In genomic region chrX:135484636-135485289, GRCh38 we compare ENCODE assay signal across 8 cellular contexts. TPM values are rescaled to one million over a fixed set of nuclear protein-coding genes. Genes with fewer than 3 reads are reported as not detected.
DNase-seq lines count a peak whose midpoint lies in the region; ATAC-seq and TF ChIP-seq lines count a peak whose summit lies in the region.

No MANE protein-coding gene starts in this region.

- H4K20me1 ChIP-seq in MM.1S (ENCODE audit: insufficient read depth, low read length) = no peaks in the 10 kb centered on the region
- H4K20me1 ChIP-seq in hepatocyte (ENCODE audit: insufficient read depth, poor library complexity, severe bottlenecking) = no peaks in the 10 kb centered on the region

- H3K4me1 ChIP-seq in left ventricle myocardium inferior (no peaks in the 10 kb centered on the region), MM.1S (ENCODE audit: low read length) (no peaks in the 10 kb centered on the region), hepatocyte (ENCODE audit: insufficient read depth) (no peaks in the 10 kb centered on the region)

- no peak overlapping the region for H3K9ac ChIP-seq in MM.1S (ENCODE audit: low read length)

- H3K9me2 ChIP-seq in MM.1S (replicated peaks; ENCODE audit: insufficient read depth, low read length) (no peaks in the 10 kb centered on the region), hepatocyte (replicated peaks; ENCODE audit: insufficient read depth) (no peaks in the 10 kb centered on the region)

- no peaks in the 10 kb centered on the region for H3K36me3 Mint-ChIP-seq in activated CD8-positive, alpha-beta T cell treated with anti-CD3 and anti-CD28 coated beads for 36 hours (ENCODE audit: low read depth)

- DNase-seq in left ventricle myocardium inferior = no peak
- DNase-seq in Right ventricle myocardium superior = no peak
- peak; percentile 37 for DNase-seq in MM.1S
- peak; percentile 24 for DNase-seq in activated CD8-positive, alpha-beta T cell treated with anti-CD3 and anti-CD28 coated beads for 36 hours
- DNase-seq in hepatocyte (ENCODE audit: low spot score) = peak; percentile 45
- peak; percentile 22 for DNase-seq in stromal cell of bone marrow (ENCODE audit: low read depth)
- DNase-seq in KG1 (lab: John Stamatoyannopoulos, UW) = no peak

- no peak for ATAC-seq in Right ventricle myocardium superior (ENCODE audit: poor library complexity)
- no peak for ATAC-seq in activated CD8-positive, alpha-beta T cell treated with anti-CD3 and anti-CD28 coated beads for 36 hours
- ATAC-seq in HG03439 (IDR thresholded peaks at IDR 0.05; ENCODE audit: unreplicated experiment) = no peak

- H3F3A ChIP-seq in MM.1S (ENCODE audit: insufficient read depth, low read length) = no peaks in the 10 kb centered on the region

- H3K4me3 ChIP-seq in left ventricle myocardium inferior = no peak overlapping the region
- no peak overlapping the region for H3K4me3 ChIP-seq in MM.1S (ENCODE audit: low read length)
- H3K4me3 ChIP-seq in hepatocyte = no peak overlapping the region

- no peaks in the 10 kb centered on the region for H3K4me1 Mint-ChIP-seq in activated CD8-positive, alpha-beta T cell treated with anti-CD3 and anti-CD28 coated beads for 36 hours (ENCODE audit: low read depth)

- H3K79me2 ChIP-seq in MM.1S (ENCODE audit: low read length) = no peaks in the 10 kb centered on the region
- no peaks in the 10 kb centered on the region for H3K79me2 ChIP-seq in hepatocyte

- H3K27me3 ChIP-seq in left ventricle myocardium inferior (ENCODE audit: low read depth) (no peaks in the 10 kb centered on the region), MM.1S (replicated peaks; ENCODE audit: insufficient read depth, low read length) (no peaks in the 10 kb centered on the region), hepatocyte (no peaks in the 10 kb centered on the region)

- TF ChIP-seq CTCF in left ventricle myocardium inferior (IDR thresholded peaks at IDR 0.05; ENCODE audit: borderline replicate concordance) (peak; percentile 67), MM.1S (IDR thresholded peaks at IDR 0.05; ENCODE audit: low read length) (peak; percentile 55), hepatocyte (IDR thresholded peaks at IDR 0.05; ENCODE audit: poor library complexity) (peak; percentile 67)
- peak; percentile 57 for TF ChIP-seq CTCF in activated CD8-positive, alpha-beta T cell treated with anti-CD3 and anti-CD28 coated beads for 36 hours (IDR thresholded peaks at IDR 0.05)

- no peak overlapping the region for H2AFZ ChIP-seq in MM.1S (ENCODE audit: low read length)
- no peak overlapping the region for H2AFZ ChIP-seq in hepatocyte

- H3K4me3 Mint-ChIP-seq in activated CD8-positive, alpha-beta T cell treated with anti-CD3 and anti-CD28 coated beads for 36 hours = no peak overlapping the region

- no peaks in the 10 kb centered on the region for H3K9me3 Mint-ChIP-seq in activated CD8-positive, alpha-beta T cell treated with anti-CD3 and anti-CD28 coated beads for 36 hours

- intact Hi-C loops in left ventricle myocardium inferior (cut with micrococcal nuclease) = loop anchor here (10.0 kb wide), 1 partner anchor 90 kb away; no protein-coding TSS in a partner anchor
- intact Hi-C loops in Right ventricle myocardium superior (cut with DNase I) = loop anchor here (10.0 kb wide), 1 partner anchor 90 kb away; no protein-coding TSS in a partner anchor
- intact Hi-C loops in activated CD8-positive, alpha-beta T cell treated with anti-CD3 and anti-CD28 coated beads for 36 hours (cut with micrococcal nuclease) = loop anchor here (5.0 kb wide), 2 partner anchors 88 to 113 kb away; no protein-coding TSS in a partner anchor

- POLR2A ChIA-PET in activated CD8-positive, alpha-beta T cell treated with anti-CD3 and anti-CD28 coated beads for 36 hours (lab: Charles Lee) = no interaction called here

- H3K27ac Mint-ChIP-seq in activated CD8-positive, alpha-beta T cell treated with anti-CD3 and anti-CD28 coated beads for 36 hours = no peak overlapping the region

- H3K9me3 ChIP-seq in left ventricle myocardium inferior (replicated peaks) (no peaks in the 10 kb centered on the region), MM.1S (replicated peaks; ENCODE audit: insufficient read depth, low read length) (no peaks in the 10 kb centered on the region), hepatocyte (ENCODE audit: low read depth) (no peaks in the 10 kb centered on the region)

- H3K36me3 ChIP-seq in left ventricle myocardium inferior = no peaks in the 10 kb centered on the region
- H3K36me3 ChIP-seq in MM.1S (replicated peaks; ENCODE audit: insufficient read depth, low read length) = no peaks in the 10 kb centered on the region
- H3K36me3 ChIP-seq in hepatocyte (replicated peaks; ENCODE audit: insufficient read depth, low read depth) = no peaks in the 10 kb centered on the region

- WGBS in hepatocyte (ENCODE audit: low lambda C conversion rate, missing lambda C conversion rate) = 40% methylated on average over 3 of the region's 3 CpGs

- CTCF ChIA-PET in activated CD8-positive, alpha-beta T cell treated with anti-CD3 and anti-CD28 coated beads for 36 hours (lab: Charles Lee) = interaction anchor here (0.7 to 1.3 kb wide), 10 partner anchors 39 to 129 kb away, joined by 3 to 6 read pairs (median 3); no protein-coding TSS in a partner anchor

- no peak overlapping the region for H3K4me2 ChIP-seq in MM.1S (ENCODE audit: low read depth, low read length)
- H3K4me2 ChIP-seq in hepatocyte = no peak overlapping the region

- no peaks in the 10 kb centered on the region for H3K27me3 Mint-ChIP-seq in activated CD8-positive, alpha-beta T cell treated with anti-CD3 and anti-CD28 coated beads for 36 hours

- no peak overlapping the region for H3K27ac ChIP-seq in left ventricle myocardium inferior (replicated peaks)
- no peak overlapping the region for H3K27ac ChIP-seq in MM.1S (ENCODE audit: low read length)
- no peak overlapping the region for H3K27ac ChIP-seq in hepatocyte

RNA-seq across cellular contexts. Expression of gene INTS6L, which starts 35.7 kb away (rescaled TPM):
- total RNA-seq in left ventricle myocardium inferior = 2.3 TPM
- total RNA-seq in Right ventricle myocardium superior = 2.4 TPM
- 10 to 100 TPM; 19.9 to 21.0 TPM for total RNA-seq in activated CD8-positive, alpha-beta T cell treated with anti-CD3 and anti-CD28 coated beads for 36 hours
- 12.3 and 17.3 TPM in 2 replicates for total RNA-seq in hepatocyte
- polyA plus RNA-seq in hepatocyte = 8.1 and 9.2 TPM in 2 replicates

Comparison
In these comparisons a context has a peak if more than half of its experiments do, and no peak if none do; other contexts are left out.
1. DNase-seq: peak in MM.1S (single experiment), activated CD8-positive, alpha-beta T cell treated with anti-CD3 and anti-CD28 coated beads for 36 hours (single experiment), hepatocyte (single experiment) and stromal cell of bone marrow (single experiment); none in left ventricle myocardium inferior (single experiment), Right ventricle myocardium superior (single experiment) and KG1 (single experiment).
2. Peak in every context shown above with its lines, with median percentiles within 50 percentile points of each other: CTCF ChIP-seq.